Comparison of ENCODE assay signal across 16 cellular contexts in genomic region chr12:951166-951565, GRCh38. TPM values are rescaled to one million over a fixed set of nuclear protein-coding genes. Genes with fewer than 3 reads are reported as not detected.
A peak's percentile ranks its signal among the peaks of the same experiment; 100 is the strongest.
DNase-seq lines count a peak whose midpoint lies in the region; ATAC-seq lines count a peak whose summit lies in the region.
"Had no signal": no experiment of that assay in that cellular context is flagged by ENCODE, and none has a peak within 500 bp of the region (broad histone marks: within the 10 kb centered on the region; RNA-seq: fewer than 3 reads in every experiment).

No MANE protein-coding gene starts in this region.

- H3K36me3 Mint-ChIP-seq in activated T-cell treated with anti-CD3 and anti-CD28 coated beads, Interleukin-2, amount 50 U/mL, for 4 hours (ENCODE audit: insufficient read depth) = peaks cover 3% of the 10 kb centered on the region
- H3K36me3 Mint-ChIP-seq in effector memory CD8-positive, alpha-beta T cell (ENCODE audit: insufficient read depth) = peaks cover 27% of the 10 kb centered on the region
- peaks cover 16% of the 10 kb centered on the region for H3K36me3 Mint-ChIP-seq in stimulated activated effector memory CD8-positive, alpha-beta T cell treated with anti-CD3 and anti-CD28 coated beads, Interleukin-12 subunit alpha, Interleukin-12 subunit beta, amount 100 ng/mL, for 72 hours

- no peaks in the 10 kb centered on the region for H3K27me3 Mint-ChIP-seq in activated T-cell treated with anti-CD3 and anti-CD28 coated beads, Interleukin-2, amount 50 U/mL, for 4 hours (ENCODE audit: low read depth)
- no peaks in the 10 kb centered on the region for H3K27me3 Mint-ChIP-seq in effector memory CD8-positive, alpha-beta T cell
- H3K27me3 Mint-ChIP-seq: activated CD8-positive, alpha-beta T cell treated with anti-CD3 and anti-CD28 coated beads for 36 hours had no signal

- peak overlapping the region; percentile 79 to 89 for H3K27ac Mint-ChIP-seq in effector memory CD8-positive, alpha-beta T cell
- H3K27ac Mint-ChIP-seq in stimulated activated effector memory CD8-positive, alpha-beta T cell treated with anti-CD3 and anti-CD28 coated beads, Interleukin-12 subunit alpha, Interleukin-12 subunit beta, amount 100 ng/mL, for 72 hours = no peak overlapping the region

- intact Hi-C loops in left cardiac atrium (cut with DNase I) = no loop called here

- ATAC-seq in activated T-cell treated with anti-CD3 and anti-CD28 coated beads, Interleukin-2, amount 50 U/mL, for 4 hours = no peak
- ATAC-seq in effector memory CD8-positive, alpha-beta T cell (replicated peaks) = no peak
- ATAC-seq in stimulated activated effector memory CD8-positive, alpha-beta T cell treated with anti-CD3 and anti-CD28 coated beads, Interleukin-12 subunit alpha, Interleukin-12 subunit beta, amount 100 ng/mL, for 72 hours = no peak
- no peak for ATAC-seq in left cardiac atrium
- ATAC-seq in HG03342 (IDR thresholded peaks at IDR 0.05; ENCODE audit: unreplicated experiment) = no peak
- ATAC-seq: activated CD8-positive, alpha-beta T cell treated with anti-CD3 and anti-CD28 coated beads for 36 hours; foreskin keratinocyte; GM12878; Panc1; pancreas had no signal

- no peaks in the 10 kb centered on the region for H3K9me3 Mint-ChIP-seq in activated T-cell treated with anti-CD3 and anti-CD28 coated beads, Interleukin-2, amount 50 U/mL, for 4 hours
- no peaks in the 10 kb centered on the region for H3K9me3 Mint-ChIP-seq in effector memory CD8-positive, alpha-beta T cell
- no peaks in the 10 kb centered on the region for H3K9me3 Mint-ChIP-seq in stimulated activated effector memory CD8-positive, alpha-beta T cell treated with anti-CD3 and anti-CD28 coated beads, Interleukin-12 subunit alpha, Interleukin-12 subunit beta, amount 100 ng/mL, for 72 hours

- peak overlapping the region; percentile 47 for H3K4me3 Mint-ChIP-seq in activated T-cell treated with anti-CD3 and anti-CD28 coated beads, Interleukin-2, amount 50 U/mL, for 4 hours
- H3K4me3 Mint-ChIP-seq in effector memory CD8-positive, alpha-beta T cell = peak overlapping the region; percentile 3 to 96
- peak overlapping the region; percentile 100 for H3K4me3 Mint-ChIP-seq in stimulated activated effector memory CD8-positive, alpha-beta T cell treated with anti-CD3 and anti-CD28 coated beads, Interleukin-12 subunit alpha, Interleukin-12 subunit beta, amount 100 ng/mL, for 72 hours

- DNase-seq in activated T-cell treated with anti-CD3 and anti-CD28 coated beads, Interleukin-2, amount 50 U/mL, for 4 hours = no peak
- DNase-seq in activated T-cell treated with anti-CD3 and anti-CD28 coated beads for 4 hours = no peak
- peak; percentile 9 for DNase-seq in NCI-H2171 (lab: John Stamatoyannopoulos, UW)
- no peak for DNase-seq in effector memory CD8-positive, alpha-beta T cell
- DNase-seq in stimulated activated effector memory CD8-positive, alpha-beta T cell treated with anti-CD3 and anti-CD28 coated beads, Interleukin-12 subunit alpha, Interleukin-12 subunit beta, amount 100 ng/mL, for 72 hours (ENCODE audit: low spot score in 2 of 2) = no peak
- no peak for DNase-seq in left cardiac atrium
- no peak for DNase-seq in NAMALWA (ENCODE audit: low spot score)
- DNase-seq: activated CD8-positive, alpha-beta T cell treated with anti-CD3 and anti-CD28 coated beads for 36 hours; activated effector memory CD4-positive, alpha-beta T cell treated with Interleukin-2 at 50 U/mL for 16 hours; foreskin keratinocyte; GDM1; MM.1S; pancreas had no signal

- peaks cover 27% of the 10 kb centered on the region for H3K4me1 Mint-ChIP-seq in activated T-cell treated with anti-CD3 and anti-CD28 coated beads, Interleukin-2, amount 50 U/mL, for 4 hours (ENCODE audit: low read depth)
- peaks cover 19% of the 10 kb centered on the region in 2 donors for H3K4me1 Mint-ChIP-seq in effector memory CD8-positive, alpha-beta T cell (ENCODE audit: low read depth in 2 of 2)
- peaks cover 33% of the 10 kb centered on the region for H3K4me1 Mint-ChIP-seq in stimulated activated effector memory CD8-positive, alpha-beta T cell treated with anti-CD3 and anti-CD28 coated beads, Interleukin-12 subunit alpha, Interleukin-12 subunit beta, amount 100 ng/mL, for 72 hours

RNA-seq across cellular contexts. Expression of gene RAD52, which starts 1.7 kb away (rescaled TPM):
- 10 to 100 TPM in 2 of 3 donors, 1 to 10 TPM in 1; 8.0 to 12.1 (median 11.1) TPM for total RNA-seq in activated T-cell treated with anti-CD3 and anti-CD28 coated beads, Interleukin-2, amount 50 U/mL, for 4 hours
- 1 to 10 TPM; 6.4 to 6.8 TPM for total RNA-seq in left cardiac atrium

RNA-seq across cellular contexts. Expression of gene ERC1, which starts 39.9 kb away (rescaled TPM):
- total RNA-seq in activated T-cell treated with anti-CD3 and anti-CD28 coated beads, Interleukin-2, amount 50 U/mL, for 4 hours = 10 to 100 TPM; 18.7 to 21.9 (median 20.6) TPM
- 10 to 100 TPM; 53.2 to 53.4 TPM for total RNA-seq in left cardiac atrium

Comparison
In these comparisons a context has a peak if more than half of its experiments do, and no peak if none do; other contexts are left out.
1. H3K4me3 Mint-ChIP-seq: peak in every context shown above with its lines; median percentile 100 in stimulated activated effector memory CD8-positive, alpha-beta T cell treated with anti-CD3 and anti-CD28 coated beads, Interleukin-12 subunit alpha, Interleukin-12 subunit beta, amount 100 ng/mL, for 72 hours; 50 in effector memory CD8-positive, alpha-beta T cell; 47 in activated T-cell treated with anti-CD3 and anti-CD28 coated beads, Interleukin-2, amount 50 U/mL, for 4 hours.